In the genomic region with DNA sequence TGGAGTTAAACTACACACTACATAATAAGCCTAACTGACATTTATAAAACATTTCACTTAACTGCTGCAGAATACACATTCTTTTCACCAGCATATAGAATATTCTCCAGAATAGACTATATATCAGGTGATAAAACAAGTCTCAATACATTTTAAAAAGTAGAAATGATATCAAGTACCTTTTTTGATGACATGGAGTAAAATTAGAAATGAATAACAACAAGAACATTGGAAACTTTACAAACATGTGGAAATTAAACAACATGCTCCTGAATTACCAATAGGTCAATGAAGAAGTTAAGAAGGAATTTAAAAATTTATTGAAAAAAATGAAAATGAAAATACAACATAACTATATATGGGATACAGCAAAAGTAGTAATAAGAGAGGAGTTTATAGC, we compare ENCODE assay signal across 2 cellular contexts.
A peak's percentile ranks its signal among the peaks of the same experiment; 100 is the strongest.
TF ChIP-seq lines count a peak whose summit lies in the region.

No MANE protein-coding gene starts in this region.

TF ChIP-seq in HepG2, 621 proteins besides CTCF, POLR2A, EP300 and RAD21:
- TF ChIP-seq ZFP90 (CRISPR knock-in tag; IDR thresholded peaks at IDR 0.05; ENCODE audit: borderline replicate concordance), result no peak
- TF ChIP-seq ZBTB20 (CRISPR knock-in tag; IDR thresholded peaks at IDR 0.05; ENCODE audit: borderline replicate concordance, low read depth), result no peak
- TF ChIP-seq MAFK (conservative IDR thresholded peaks at IDR 0.05 in 1 of 2, IDR thresholded peaks at IDR 0.05 in 1 of 2; ENCODE audit: low read length in 2 of 2), result peak in 1 of 2 experiments; percentile 52; a peak in 2 of 4 replicates
- TF ChIP-seq MAFF (IDR thresholded peaks at IDR 0.05; ENCODE audit: low read depth, low read length), result peak; percentile 40; the same call in 1 of the 2 replicates
- no peak for TF ChIP-seq PRMT3 (CRISPR knock-in tag; IDR thresholded peaks at IDR 0.05; ENCODE audit: borderline replicate concordance, low read depth)
TF ChIP-seq in HepG2: peak in this region for 2.

TF ChIP-seq in K562, 482 proteins besides CTCF, POLR2A, EP300 and RAD21:
- TF ChIP-seq ZNF316 (IDR thresholded peaks at IDR 0.05) (peak; percentile 51; the same call in 1 of the 2 replicates), NELFE (IDR thresholded peaks at IDR 0.05; ENCODE audit: insufficient read depth, insufficient read length) (no peak), MEIS2 (IDR thresholded peaks at IDR 0.05; ENCODE audit: partially characterized antibody) (no peak), SMAD3 (CRISPR knock-in tag; conservative IDR thresholded peaks at IDR 0.05) (no peak)
- TF ChIP-seq, protein P1, sequence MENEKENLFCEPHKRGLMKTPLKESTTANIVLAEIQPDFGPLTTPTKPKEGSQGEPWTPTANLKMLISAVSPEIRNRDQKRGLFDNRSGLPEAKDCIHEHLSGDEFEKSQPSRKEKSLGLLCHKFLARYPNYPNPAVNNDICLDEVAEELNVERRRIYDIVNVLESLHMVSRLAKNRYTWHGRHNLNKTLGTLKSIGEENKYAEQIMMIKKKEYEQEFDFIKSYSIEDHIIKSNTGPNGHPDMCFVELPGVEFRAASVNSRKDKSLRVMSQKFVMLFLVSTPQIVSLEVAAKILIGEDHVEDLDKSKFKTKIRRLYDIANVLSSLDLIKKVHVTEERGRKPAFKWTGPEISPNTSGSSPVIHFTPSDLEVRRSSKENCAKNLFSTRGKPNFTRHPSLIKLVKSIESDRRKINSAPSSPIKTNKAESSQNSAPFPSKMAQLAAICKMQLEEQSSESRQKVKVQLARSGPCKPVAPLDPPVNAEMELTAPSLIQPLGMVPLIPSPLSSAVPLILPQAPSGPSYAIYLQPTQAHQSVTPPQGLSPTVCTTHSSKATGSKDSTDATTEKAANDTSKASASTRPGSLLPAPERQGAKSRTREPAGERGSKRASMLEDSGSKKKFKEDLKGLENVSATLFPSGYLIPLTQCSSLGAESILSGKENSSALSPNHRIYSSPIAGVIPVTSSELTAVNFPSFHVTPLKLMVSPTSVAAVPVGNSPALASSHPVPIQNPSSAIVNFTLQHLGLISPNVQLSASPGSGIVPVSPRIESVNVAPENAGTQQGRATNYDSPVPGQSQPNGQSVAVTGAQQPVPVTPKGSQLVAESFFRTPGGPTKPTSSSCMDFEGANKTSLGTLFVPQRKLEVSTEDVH (IDR thresholded peaks at IDR 0.05; ENCODE audit: low read depth, partially characterized antibody), result no peak
- TF ChIP-seq, protein P2, sequence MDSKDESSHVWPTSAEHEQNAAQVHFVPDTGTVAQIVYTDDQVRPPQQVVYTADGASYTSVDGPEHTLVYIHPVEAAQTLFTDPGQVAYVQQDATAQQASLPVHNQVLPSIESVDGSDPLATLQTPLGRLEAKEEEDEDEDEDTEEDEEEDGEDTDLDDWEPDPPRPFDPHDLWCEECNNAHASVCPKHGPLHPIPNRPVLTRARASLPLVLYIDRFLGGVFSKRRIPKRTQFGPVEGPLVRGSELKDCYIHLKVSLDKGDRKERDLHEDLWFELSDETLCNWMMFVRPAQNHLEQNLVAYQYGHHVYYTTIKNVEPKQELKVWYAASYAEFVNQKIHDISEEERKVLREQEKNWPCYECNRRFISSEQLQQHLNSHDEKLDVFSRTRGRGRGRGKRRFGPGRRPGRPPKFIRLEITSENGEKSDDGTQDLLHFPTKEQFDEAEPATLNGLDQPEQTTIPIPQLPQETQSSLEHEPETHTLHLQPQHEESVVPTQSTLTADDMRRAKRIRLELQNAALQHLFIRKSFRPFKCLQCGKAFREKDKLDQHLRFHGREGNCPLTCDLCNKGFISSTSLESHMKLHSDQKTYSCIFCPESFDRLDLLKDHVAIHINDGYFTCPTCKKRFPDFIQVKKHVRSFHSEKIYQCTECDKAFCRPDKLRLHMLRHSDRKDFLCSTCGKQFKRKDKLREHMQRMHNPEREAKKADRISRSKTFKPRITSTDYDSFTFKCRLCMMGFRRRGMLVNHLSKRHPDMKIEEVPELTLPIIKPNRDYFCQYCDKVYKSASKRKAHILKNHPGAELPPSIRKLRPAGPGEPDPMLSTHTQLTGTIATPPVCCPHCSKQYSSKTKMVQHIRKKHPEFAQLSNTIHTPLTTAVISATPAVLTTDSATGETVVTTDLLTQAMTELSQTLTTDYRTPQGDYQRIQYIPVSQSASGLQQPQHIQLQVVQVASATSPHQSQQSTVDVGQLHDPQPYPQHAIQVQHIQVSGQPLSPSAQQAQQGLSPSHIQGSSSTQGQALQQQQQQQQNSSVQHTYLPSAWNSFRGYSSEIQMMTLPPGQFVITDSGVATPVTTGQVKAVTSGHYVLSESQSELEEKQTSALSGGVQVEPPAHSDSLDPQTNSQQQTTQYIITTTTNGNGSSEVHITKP (IDR thresholded peaks at IDR 0.05; ENCODE audit: partially characterized antibody), result no peak
